Comparison of ENCODE assay signal across 11 cellular contexts in the genomic region with DNA sequence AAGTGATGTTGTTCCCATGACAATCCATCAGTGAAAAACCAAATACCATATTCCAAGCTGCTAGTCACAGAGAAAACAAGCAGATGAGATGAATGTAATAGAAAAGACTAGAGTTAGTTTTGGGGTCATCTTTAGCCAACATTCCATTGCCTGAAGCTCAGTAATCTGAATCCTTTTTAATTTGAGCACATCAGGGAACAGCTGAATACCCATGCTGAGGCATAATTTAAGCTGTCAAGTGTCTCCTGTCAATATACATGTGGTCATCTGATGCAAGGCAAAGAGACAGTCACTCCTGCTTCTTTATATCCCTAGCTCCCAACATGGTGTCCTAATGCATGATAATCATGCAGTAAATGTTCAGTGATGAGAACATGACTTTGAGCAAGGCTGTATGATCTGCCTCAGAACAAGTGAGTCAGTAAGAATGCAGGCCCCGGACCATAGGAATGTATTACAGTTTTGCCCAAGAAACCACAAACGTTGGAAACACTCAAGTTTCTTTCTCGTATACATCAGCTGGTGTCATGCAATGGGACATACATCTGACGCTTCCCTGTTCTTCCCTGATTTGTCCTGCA. TPM values are rescaled to one million over a fixed set of nuclear protein-coding genes. Genes with fewer than 3 reads are reported as not detected.
DNase-seq lines count a peak whose midpoint lies in the region; ATAC-seq, FAIRE-seq and TF ChIP-seq lines count a peak whose summit lies in the region.
"Had no signal": no experiment of that assay in that cellular context is flagged by ENCODE, and none has a peak within 500 bp of the region (broad histone marks: within the 10 kb centered on the region; RNA-seq: fewer than 3 reads in every experiment).

No MANE protein-coding gene starts in this region.

- H3K36me3 ChIP-seq in keratinocyte (ENCODE audit: control insufficient read depth in 2 of 2, extremely low read depth in 1 of 2, insufficient read depth in 2 of 2, low read length in 2 of 2), result no peaks in the 10 kb centered on the region

- dilution Hi-C loops in keratinocyte (cut with MboI; ENCODE audit: extremely low pct_ligation_motif_present, low sequenced_read_pairs), result no loop called here

- DNase-seq in AG04449 (ENCODE audit: low read depth, low spot score) (peak; percentile 99), HT1080 (ENCODE audit: low read depth) (peak; percentile 95), amniotic stem cell (lab: John Stamatoyannopoulos, UW) (peak; percentile 94), keratinocyte (ENCODE audit: low read depth, low spot score) (peak; percentile 75), GM19238 (ENCODE audit: insufficient read length, low spot score) (no peak)
- DNase-seq: activated B cell treated with CpG ODN at 0.5 μM for 24 hours; CD4-positive, CD25-positive, alpha-beta regulatory T cell had no signal

- ATAC-seq in HG03460 (IDR thresholded peaks at IDR 0.05; ENCODE audit: unreplicated experiment) (no peak), GM21528 (IDR thresholded peaks at IDR 0.05; ENCODE audit: low FRiP score, unreplicated experiment) (no peak), GM18907 (IDR thresholded peaks at IDR 0.05; ENCODE audit: unreplicated experiment) (no peak)

- peaks cover 38% of the 10 kb centered on the region for H3K4me1 ChIP-seq in keratinocyte (ENCODE audit: control insufficient read depth, extremely low read depth, insufficient read depth, low read length)
- H3K4me1 ChIP-seq: parathyroid adenoma had no signal

- no peaks in the 10 kb centered on the region for H3K79me2 ChIP-seq in keratinocyte (ENCODE audit: control insufficient read depth, insufficient read depth, low read length)
- H3K79me2 ChIP-seq: parathyroid adenoma had no signal

- peak; percentile 99 for FAIRE-seq in keratinocyte (lab: Jason Lieb, UNC)

- peak overlapping the region; percentile 87 for H3K27ac ChIP-seq in keratinocyte (ENCODE audit: control insufficient read depth, insufficient read depth, low read length)
- H3K27ac ChIP-seq: parathyroid adenoma had no signal

- H3K9ac ChIP-seq in keratinocyte (ENCODE audit: control insufficient read depth, extremely low read depth, insufficient read depth, low read length), result peak overlapping the region; percentile 62
- H3K9ac ChIP-seq: parathyroid adenoma had no signal

- no peaks in the 10 kb centered on the region for H3K9me1 ChIP-seq in keratinocyte (ENCODE audit: control insufficient read depth, extremely low read depth, insufficient read depth, low read length)

- H3K4me2 ChIP-seq in keratinocyte (ENCODE audit: control insufficient read depth, extremely low read depth, insufficient read depth, low read depth, low read length), result peak overlapping the region; percentile 78

- H3K27me3 ChIP-seq in keratinocyte (ENCODE audit: control insufficient read depth, extremely low read depth, insufficient read depth, low read length), result no peaks in the 10 kb centered on the region

- H2AFZ ChIP-seq in keratinocyte (ENCODE audit: control insufficient read depth, low read length), result peak overlapping the region; percentile 62
- H2AFZ ChIP-seq: parathyroid adenoma had no signal

- H3K4me3 ChIP-seq in AG04449 (ENCODE audit: low read depth, low read length) (peak overlapping the region; percentile 36), keratinocyte (ENCODE audit: control insufficient read depth in 2 of 3, extremely low read depth in 1 of 3, insufficient read depth in 2 of 3, low read depth in 1 of 3, low read length in 3 of 3) (peak overlapping the region in 2 of 3 experiments; percentile 18 to 34)

- POLR2A ChIA-PET in AG04449 (lab: Yijun Ruan, JAX), result interaction anchor here (0.6 to 2.3 kb wide), 11 partner anchors 8 to 383 kb away, joined by 3 to 24 read pairs (median 4); no protein-coding TSS in a partner anchor

- H3K9me3 ChIP-seq in keratinocyte (ENCODE audit: control insufficient read depth, low read depth, low read length), result no peaks in the 10 kb centered on the region

- no peaks in the 10 kb centered on the region for H4K20me1 ChIP-seq in keratinocyte (ENCODE audit: control insufficient read depth, extremely low read depth, insufficient read depth, low read length)

- TF ChIP-seq CTCF in AG04449 (IDR thresholded peaks at IDR 0.05; ENCODE audit: insufficient read depth, low read length, missing control alignments), result no peak
- TF ChIP-seq CTCF in keratinocyte (optimal IDR thresholded peaks at IDR 0.05 in 1 of 3, IDR thresholded peaks at IDR 0.05 in 1 of 3, conservative IDR thresholded peaks at IDR 0.05 in 1 of 3; ENCODE audit: extremely low read depth in 1 of 3, insufficient read depth in 2 of 3, low read length in 3 of 3), result no peak

- CTCF ChIA-PET in AG04449 (lab: Yijun Ruan, JAX), result interaction anchor here (0.9 to 3.3 kb wide), 11 partner anchors 11 to 324 kb away, joined by 3 to 13 read pairs (median 4); no protein-coding TSS in a partner anchor

RNA-seq across cellular contexts. Expression of a gene that starts 48.0 kb away (rescaled TPM):
- total RNA-seq in HT1080 (2014; rRNA removed; shearing (Covaris generic)), result 0.72 TPM in 1 of 2 replicates, not detected in the other
- polyA plus RNA-seq in HT1080 (2015; cell fraction: cytosol; rRNA removed), result 1.2 and 1.9 TPM in 2 replicates
- 1.7 and 2.0 TPM in 2 replicates for polyA plus RNA-seq in HT1080 (2015; cell fraction: nucleus; rRNA removed)
- polyA plus RNA-seq in keratinocyte, result 0.35 to 1.4 TPM (median 0.96 TPM) in 3 replicates
- polyA plus RNA-seq in keratinocyte (2011; ENCODE audit: low read depth), result not detected
- polyA plus RNA-seq in keratinocyte (2011; cell fraction: cytosol; rRNA removed), result 0.53 and 1.6 TPM in 2 replicates
- 1.2 and 1.4 TPM in 2 replicates for polyA plus RNA-seq in keratinocyte (2011; cell fraction: nucleus; rRNA removed)
- 0.49 TPM in 1 of 2 replicates, not detected in the other for polyA plus RNA-seq in keratinocyte (2012; ENCODE audit: low replicate concordance)
- polyA minus RNA-seq in keratinocyte, result 0.48 to 0.86 TPM in 2 of 3 replicates, not detected in the other
- not detected for polyA minus RNA-seq in keratinocyte (2011; cell fraction: cytosol; rRNA and poly(A)+ RNA removed)
- 0.84 and 1.8 TPM in 2 replicates for polyA minus RNA-seq in keratinocyte (2011; cell fraction: nucleus; rRNA and poly(A)+ RNA removed)
- total RNA-seq: activated B cell treated with CpG ODN at 0.5 μM for 24 hours; CD4-positive, CD25-positive, alpha-beta regulatory T cell had no signal
- polyA plus RNA-seq: CD4-positive, CD25-positive, alpha-beta regulatory T cell had no signal
